In the genomic region with DNA sequence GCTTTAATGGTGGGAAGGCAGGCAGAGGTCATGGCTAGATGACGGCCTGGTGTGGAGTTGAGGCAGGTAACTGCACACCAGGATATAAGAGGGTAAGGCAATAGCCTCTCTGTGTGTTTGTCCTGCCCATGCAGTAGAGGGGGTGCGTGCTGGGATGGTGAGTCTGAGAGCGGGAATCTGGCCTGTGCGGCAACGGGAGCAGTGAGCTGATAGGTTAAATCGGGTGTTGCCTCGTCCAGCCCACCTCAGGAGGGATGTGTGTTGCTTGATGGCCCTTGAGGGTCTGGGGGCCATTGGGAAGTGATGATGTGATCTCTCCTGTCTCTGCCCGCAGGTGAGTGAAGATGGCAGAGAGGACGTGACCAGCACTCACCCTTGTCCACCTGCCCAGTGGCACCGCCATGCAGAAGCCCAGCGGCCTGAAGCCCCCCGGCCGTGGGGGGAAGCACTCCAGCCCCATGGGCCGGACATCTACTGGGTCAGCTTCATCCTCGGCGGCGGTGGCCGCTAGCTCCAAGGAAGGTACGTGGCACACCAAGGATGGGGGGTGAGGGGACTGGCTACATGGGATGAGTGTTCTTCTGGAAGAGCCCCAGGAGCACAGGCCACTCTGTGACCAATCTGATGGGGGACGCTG, we compare ENCODE assay signal across 18 cellular contexts.
"Had no signal": no experiment of that assay in that cellular context is flagged by ENCODE, and none has a peak within 500 bp of the region (broad histone marks: within the 10 kb centered on the region; RNA-seq: fewer than 3 reads in every experiment).

No MANE protein-coding gene starts in this region.

- H3K9me3 ChIP-seq: left ventricle myocardium inferior, lower lobe of right lung, neutrophil had no signal

- H3K27me3 ChIP-seq: hepatocyte had no signal

- H3K4me3 ChIP-seq: hepatocyte, left ventricle myocardium inferior, lower lobe of right lung had no signal

- H3K27ac ChIP-seq: hepatocyte, left ventricle myocardium inferior, lower lobe of right lung, neutrophil had no signal

- H3K4me3 Mint-ChIP-seq: endodermal cell, memory B cell, nephron had no signal

- H3K4me2 ChIP-seq: hepatocyte had no signal

- H3K4me1 ChIP-seq: left ventricle myocardium inferior, lower lobe of right lung had no signal

- H3K9me3 Mint-ChIP-seq: endodermal cell, memory B cell, nephron had no signal

- DNase-seq: effector CD4-positive, alpha-beta T cell; endodermal cell; foreskin melanocyte; head of caudate nucleus; kidney; left cardiac atrium; left ventricle myocardium inferior; lower lobe of right lung; midbrain; right cardiac atrium; small intestine; stimulated activated CD4-positive, alpha-beta T cell treated with anti-CD3 and anti-CD28 coated beads, Interleukin-12 subunit alpha, Interleukin-12 subunit beta, amount 100 ng/mL, for 4 hours; stimulated activated naive CD4-positive, alpha-beta T cell treated with Interleukin-2 at 50 U/mL for 16 hours; trophoblast cell had no signal

- H2AFZ ChIP-seq: hepatocyte had no signal

- H3K27me3 Mint-ChIP-seq: memory B cell had no signal

- ATAC-seq: left cardiac atrium, lower lobe of right lung had no signal

- H3K27ac Mint-ChIP-seq: endodermal cell, memory B cell, nephron had no signal

- H3K4me1 Mint-ChIP-seq: endodermal cell had no signal

- H3K36me3 ChIP-seq: lower lobe of right lung, neutrophil had no signal
